1 cellular context compared by ENCODE assay signal in the genomic region with DNA sequence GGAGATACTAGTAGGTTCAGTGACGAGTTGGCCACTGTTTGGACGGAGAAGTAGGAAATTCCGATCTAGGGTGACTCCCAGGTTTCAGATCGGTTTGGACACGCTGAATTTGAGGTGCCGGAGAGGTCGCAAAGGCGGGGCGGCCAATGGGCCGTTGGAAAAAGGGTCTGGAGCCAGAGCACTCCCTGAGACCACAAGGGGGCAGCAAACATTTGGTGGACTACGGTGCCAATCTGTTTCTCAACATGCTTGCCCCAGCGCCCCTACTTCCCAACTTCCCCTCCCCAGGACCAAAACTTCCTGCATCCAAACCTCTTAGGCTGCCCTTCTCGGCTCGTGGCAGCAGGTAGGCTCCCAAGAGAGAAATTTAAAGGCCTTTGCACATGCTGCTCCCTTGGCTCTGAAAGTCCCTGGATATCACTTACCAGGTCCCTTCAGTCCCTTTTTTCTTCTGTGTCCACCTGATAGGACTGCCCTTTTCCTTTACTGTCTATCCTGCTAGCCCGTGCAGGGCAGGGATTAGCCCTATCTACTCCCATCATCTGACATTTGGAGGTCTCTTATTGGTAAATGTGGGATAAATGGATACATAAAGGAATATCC.
TF ChIP-seq lines count a peak whose summit lies in the region.

No MANE protein-coding gene starts in this region.

TF ChIP-seq in K562, 482 proteins besides CTCF, POLR2A, EP300 and RAD21:
- TF ChIP-seq SRSF3 (IDR thresholded peaks at IDR 0.05; ENCODE audit: insufficient read depth, low read length) (no peak), YY1 (IDR thresholded peaks at IDR 0.05; ENCODE audit: borderline replicate concordance in 1 of 3, control insufficient read depth in 1 of 3, extremely low read depth in 1 of 3, insufficient read depth in 3 of 3, insufficient read length in 1 of 3, insufficient replicate concordance in 2 of 3, low read depth in 1 of 3, low read length in 2 of 3) (peak in 1 of 3 experiments; percentile 38), RBM25 (IDR thresholded peaks at IDR 0.05; ENCODE audit: low read depth, low read length, severe bottlenecking) (no peak), MYNN (IDR thresholded peaks at IDR 0.05) (peak; percentile 24; the same call in 1 of the 2 replicates), MYNN (CRISPR knock-in tag; IDR thresholded peaks at IDR 0.05) (no peak), THRAP3 (IDR thresholded peaks at IDR 0.05; ENCODE audit: borderline replicate concordance) (no peak), MTA3 (IDR thresholded peaks at IDR 0.05; ENCODE audit: borderline replicate concordance) (0 out of 2 replicates have a peak, but pooled peaks have one; percentile 21), HDAC2 (IDR thresholded peaks at IDR 0.05) (0 out of 2 replicates have a peak, but pooled peaks have one; percentile 14), SMC3 (conservative IDR thresholded peaks at IDR 0.05; ENCODE audit: insufficient read depth, low read depth, low read length) (peak; percentile 43), ZBTB7A (IDR thresholded peaks at IDR 0.05; ENCODE audit: borderline replicate concordance, control insufficient read depth, low read depth, low read length) (peak; percentile 49; the same call in 1 of the 2 replicates), XRCC5 (IDR thresholded peaks at IDR 0.05; ENCODE audit: low read depth, low read length) (peak; percentile 25; the same call in 1 of the 2 replicates)
- TF ChIP-seq, protein P1, sequence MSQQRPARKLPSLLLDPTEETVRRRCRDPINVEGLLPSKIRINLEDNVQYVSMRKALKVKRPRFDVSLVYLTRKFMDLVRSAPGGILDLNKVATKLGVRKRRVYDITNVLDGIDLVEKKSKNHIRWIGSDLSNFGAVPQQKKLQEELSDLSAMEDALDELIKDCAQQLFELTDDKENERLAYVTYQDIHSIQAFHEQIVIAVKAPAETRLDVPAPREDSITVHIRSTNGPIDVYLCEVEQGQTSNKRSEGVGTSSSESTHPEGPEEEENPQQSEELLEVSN (IDR thresholded peaks at IDR 0.05; ENCODE audit: borderline replicate concordance in 1 of 2, extremely low read depth in 1 of 2, insufficient read depth in 1 of 2, insufficient read length in 1 of 2, low read depth in 1 of 2, low read length in 1 of 2, poor library complexity in 1 of 2, severe bottlenecking in 1 of 2): peak in 1 of 2 experiments; percentile 14
- TF ChIP-seq, protein P2, sequence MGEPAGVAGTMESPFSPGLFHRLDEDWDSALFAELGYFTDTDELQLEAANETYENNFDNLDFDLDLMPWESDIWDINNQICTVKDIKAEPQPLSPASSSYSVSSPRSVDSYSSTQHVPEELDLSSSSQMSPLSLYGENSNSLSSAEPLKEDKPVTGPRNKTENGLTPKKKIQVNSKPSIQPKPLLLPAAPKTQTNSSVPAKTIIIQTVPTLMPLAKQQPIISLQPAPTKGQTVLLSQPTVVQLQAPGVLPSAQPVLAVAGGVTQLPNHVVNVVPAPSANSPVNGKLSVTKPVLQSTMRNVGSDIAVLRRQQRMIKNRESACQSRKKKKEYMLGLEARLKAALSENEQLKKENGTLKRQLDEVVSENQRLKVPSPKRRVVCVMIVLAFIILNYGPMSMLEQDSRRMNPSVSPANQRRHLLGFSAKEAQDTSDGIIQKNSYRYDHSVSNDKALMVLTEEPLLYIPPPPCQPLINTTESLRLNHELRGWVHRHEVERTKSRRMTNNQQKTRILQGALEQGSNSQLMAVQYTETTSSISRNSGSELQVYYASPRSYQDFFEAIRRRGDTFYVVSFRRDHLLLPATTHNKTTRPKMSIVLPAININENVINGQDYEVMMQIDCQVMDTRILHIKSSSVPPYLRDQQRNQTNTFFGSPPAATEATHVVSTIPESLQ (CRISPR knock-in tag; IDR thresholded peaks at IDR 0.05): 0 out of 2 replicates have a peak, but pooled peaks have one; percentile 16
- TF ChIP-seq, protein P3, sequence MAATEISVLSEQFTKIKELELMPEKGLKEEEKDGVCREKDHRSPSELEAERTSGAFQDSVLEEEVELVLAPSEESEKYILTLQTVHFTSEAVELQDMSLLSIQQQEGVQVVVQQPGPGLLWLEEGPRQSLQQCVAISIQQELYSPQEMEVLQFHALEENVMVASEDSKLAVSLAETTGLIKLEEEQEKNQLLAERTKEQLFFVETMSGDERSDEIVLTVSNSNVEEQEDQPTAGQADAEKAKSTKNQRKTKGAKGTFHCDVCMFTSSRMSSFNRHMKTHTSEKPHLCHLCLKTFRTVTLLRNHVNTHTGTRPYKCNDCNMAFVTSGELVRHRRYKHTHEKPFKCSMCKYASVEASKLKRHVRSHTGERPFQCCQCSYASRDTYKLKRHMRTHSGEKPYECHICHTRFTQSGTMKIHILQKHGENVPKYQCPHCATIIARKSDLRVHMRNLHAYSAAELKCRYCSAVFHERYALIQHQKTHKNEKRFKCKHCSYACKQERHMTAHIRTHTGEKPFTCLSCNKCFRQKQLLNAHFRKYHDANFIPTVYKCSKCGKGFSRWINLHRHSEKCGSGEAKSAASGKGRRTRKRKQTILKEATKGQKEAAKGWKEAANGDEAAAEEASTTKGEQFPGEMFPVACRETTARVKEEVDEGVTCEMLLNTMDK (IDR thresholded peaks at IDR 0.05; ENCODE audit: borderline replicate concordance, insufficient read depth, low read depth, low read length, poor library complexity, severe bottlenecking): peak; percentile 91
